ENCODE assay signal across 16 cellular contexts in the genomic region with DNA sequence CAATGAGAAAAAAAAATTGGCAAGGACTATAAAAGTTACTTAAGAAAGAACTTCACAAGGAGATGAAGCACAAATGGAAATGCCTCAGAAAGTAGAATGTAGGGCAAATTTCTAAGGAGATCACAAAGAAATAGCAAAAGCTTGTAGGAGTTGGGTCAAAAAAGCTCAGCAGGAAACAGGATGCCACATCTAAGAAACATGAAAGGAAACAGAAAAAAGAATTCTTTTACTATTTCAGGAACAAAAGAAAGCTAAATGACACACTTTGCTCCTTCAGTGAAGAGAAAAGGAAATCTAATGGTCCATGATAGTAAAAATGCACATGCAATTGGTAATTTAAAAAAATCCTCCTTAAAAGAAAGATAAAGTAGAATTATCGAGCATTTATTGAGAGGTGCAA.
DNase-seq lines count a peak whose midpoint lies in the region; ATAC-seq lines count a peak whose summit lies in the region.
"Had no signal": no experiment of that assay in that cellular context is flagged by ENCODE, and none has a peak within 500 bp of the region (broad histone marks: within the 10 kb centered on the region; RNA-seq: fewer than 3 reads in every experiment).

No MANE protein-coding gene starts in this region.

- no peak for ATAC-seq in HG03571 (IDR thresholded peaks at IDR 0.05; ENCODE audit: unreplicated experiment)
- ATAC-seq in HG03175 (IDR thresholded peaks at IDR 0.05; ENCODE audit: unreplicated experiment): no peak
- ATAC-seq: HepG2, Panc1 had no signal

- H3K9me3 ChIP-seq in NT2/D1 (ENCODE audit: insufficient read depth, low read length): no peaks in the 10 kb centered on the region
- no peaks in the 10 kb centered on the region for H3K9me3 ChIP-seq in iPS DF 6.9 (ENCODE audit: control insufficient read depth, insufficient read depth, low read length)
- no peaks in the 10 kb centered on the region for H3K9me3 ChIP-seq in effector memory CD4-positive, alpha-beta T cell (ENCODE audit: control insufficient read depth, low read length)
- H3K9me3 ChIP-seq: SJSA1 had no signal

- H3K27me3 ChIP-seq in H7 (ENCODE audit: control insufficient read depth, insufficient read depth, low read length): no peaks in the 10 kb centered on the region
- H3K27me3 ChIP-seq in NT2/D1 (ENCODE audit: insufficient read depth, insufficient read length): no peaks in the 10 kb centered on the region
- no peaks in the 10 kb centered on the region for H3K27me3 ChIP-seq in iPS DF 6.9 (ENCODE audit: control insufficient read depth, insufficient read depth, low read length)
- H3K27me3 ChIP-seq in effector memory CD4-positive, alpha-beta T cell (replicated peaks; ENCODE audit: control insufficient read depth, insufficient read depth, low read length, poor library complexity, severe bottlenecking): no peaks in the 10 kb centered on the region
- H3K27me3 ChIP-seq: SJSA1 had no signal

- WGBS in iPS DF 6.9 (ENCODE audit: insufficient coverage, insufficient read length): no CpG with 5 or more reads among the region's 1 CpG

- H3K4me3 ChIP-seq in H7 (ENCODE audit: insufficient read depth, low read depth, low read length): no peak overlapping the region
- H3K4me3 ChIP-seq in NT2/D1 (ENCODE audit: insufficient read length, low read depth): no peak overlapping the region
- H3K4me3 ChIP-seq in iPS DF 6.9 (ENCODE audit: low read length): no peak overlapping the region
- no peak overlapping the region for H3K4me3 ChIP-seq in effector memory CD4-positive, alpha-beta T cell (ENCODE audit: insufficient read depth, low read depth, low read length, poor library complexity, severe bottlenecking)
- H3K4me3 ChIP-seq: SJSA1 had no signal

- no peak overlapping the region for H3K27ac ChIP-seq in iPS DF 6.9 (ENCODE audit: low read length)
- no peak overlapping the region for H3K27ac ChIP-seq in effector memory CD4-positive, alpha-beta T cell (ENCODE audit: insufficient read depth, low read length, poor library complexity, severe bottlenecking)
- H3K27ac ChIP-seq: SJSA1 had no signal

- DNase-seq in H7 (peak; percentile 4), NT2/D1 (ENCODE audit: low read depth, low spot score) (peak; percentile 49), iPS DF 6.9 (ENCODE audit: low read depth, low spot score) (peak; percentile 13), H4 (ENCODE audit: low spot score) (no peak)
- DNase-seq in effector memory CD4-positive, alpha-beta T cell: no peak
- DNase-seq: HCEC 1CT, KG1, NCI-H1417 treated with DMSO at 0.1 percent for 48 hours, NCI-H1930, NCI-H345, NCI-H526 had no signal

- H3K4me1 ChIP-seq in NT2/D1 (ENCODE audit: insufficient read depth, insufficient read length): no peaks in the 10 kb centered on the region
- H3K4me1 ChIP-seq in iPS DF 6.9 (ENCODE audit: control insufficient read depth, insufficient read depth, low read length): no peaks in the 10 kb centered on the region
- no peaks in the 10 kb centered on the region for H3K4me1 ChIP-seq in effector memory CD4-positive, alpha-beta T cell (ENCODE audit: control insufficient read depth, insufficient read depth, low read length, poor library complexity, severe bottlenecking)
- H3K4me1 ChIP-seq: SJSA1 had no signal

- no peak overlapping the region for H3K9ac ChIP-seq in NT2/D1 (ENCODE audit: insufficient read length, low read depth)

- H3K36me3 ChIP-seq in H7 (replicated peaks; ENCODE audit: control insufficient read depth, insufficient read depth, low read length) (no peaks in the 10 kb centered on the region), NT2/D1 (ENCODE audit: insufficient read depth, insufficient read length, low read length) (no peaks in the 10 kb centered on the region), iPS DF 6.9 (ENCODE audit: control insufficient read depth, insufficient read depth, low read length) (no peaks in the 10 kb centered on the region)
- no peaks in the 10 kb centered on the region for H3K36me3 ChIP-seq in effector memory CD4-positive, alpha-beta T cell (ENCODE audit: control insufficient read depth, insufficient read depth, low read length)
- H3K36me3 ChIP-seq: SJSA1 had no signal

Comparison
In these comparisons a context has a peak if more than half of its experiments do, and no peak if none do; other contexts are left out.
1. DNase-seq: peak in H7 (single experiment), NT2/D1 (single experiment) and iPS DF 6.9 (single experiment); none in H4 (single experiment) and effector memory CD4-positive, alpha-beta T cell (0 of 3).